In the genomic region with DNA sequence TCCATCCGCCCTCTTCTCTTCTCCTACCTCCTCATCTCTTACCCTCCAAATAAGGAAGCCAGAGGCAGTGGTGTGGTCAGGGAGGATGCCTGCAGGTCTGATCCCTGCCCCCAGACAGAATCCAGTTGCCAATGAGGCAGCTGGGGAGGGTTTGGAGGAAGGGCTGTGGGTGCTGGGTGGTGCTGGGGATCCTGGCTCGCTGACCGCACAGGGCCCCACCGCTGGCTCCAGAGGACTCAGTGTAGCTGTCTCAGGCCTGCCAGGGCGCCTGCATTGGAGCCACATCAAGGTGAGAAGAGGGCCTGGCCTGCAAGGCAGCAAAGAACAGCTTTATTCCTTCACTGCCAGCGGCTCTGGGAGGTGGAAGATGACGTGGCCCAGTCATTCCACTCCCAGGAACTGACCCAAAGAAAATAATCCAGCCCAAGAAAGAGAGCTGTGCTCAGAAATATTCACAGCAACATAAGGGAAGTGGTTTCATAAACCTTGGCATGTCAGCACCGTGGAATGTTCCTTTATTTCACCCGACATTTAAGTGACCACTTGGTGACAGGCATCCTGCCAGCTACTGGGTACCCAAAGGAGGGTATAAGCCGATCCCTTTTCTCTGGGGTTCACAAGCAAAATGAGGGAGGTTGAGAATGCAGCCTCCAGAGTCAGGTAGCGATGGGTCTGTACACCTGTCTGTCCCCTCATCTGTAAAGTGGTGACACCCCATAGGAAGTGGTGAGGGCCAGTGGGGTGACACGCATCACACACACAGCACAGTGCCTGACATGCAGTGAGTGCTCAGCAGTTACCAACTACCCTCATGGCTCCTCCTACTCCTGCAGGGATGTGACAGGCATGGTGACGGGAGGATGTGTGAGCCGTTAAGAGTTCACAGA, we compare ENCODE assay signal across 8 cellular contexts.
DNase-seq lines count a peak whose midpoint lies in the region; ATAC-seq and TF ChIP-seq lines count a peak whose summit lies in the region.

No MANE protein-coding gene starts in this region.

- peaks cover 0 to 1% of the 10 kb centered on the region in 2 donors for H3K27me3 Mint-ChIP-seq in CD4-positive, alpha-beta memory T cell

- no peak for TF ChIP-seq POLR2A in vagina (IDR thresholded peaks at IDR 0.05)
- no peak for TF ChIP-seq POLR2A in lower leg skin (IDR thresholded peaks at IDR 0.05)

- peaks cover 18 to 51% (median 30%) of the 10 kb centered on the region in 4 donors for H3K4me1 Mint-ChIP-seq in CD4-positive, alpha-beta memory T cell

- peak overlapping the region in 6 of 7 donors; percentile 36 to 77 (median 57) for H3K27ac Mint-ChIP-seq in CD4-positive, alpha-beta memory T cell

- peaks cover 0 to 3% of the 10 kb centered on the region in 2 donors for H3K36me3 Mint-ChIP-seq in CD4-positive, alpha-beta memory T cell

- H3K27me3 ChIP-seq in CD4-positive, alpha-beta memory T cell (ENCODE audit: insufficient read depth, low read length) = no peaks in the 10 kb centered on the region
- H3K27me3 ChIP-seq in left lung = no peaks in the 10 kb centered on the region
- no peaks in the 10 kb centered on the region for H3K27me3 ChIP-seq in vagina

- 69 to 71% methylated on average over 14 of the region's 14 CpGs for WGBS in lower leg skin, 2 donors

- H3K9me3 ChIP-seq in CD4-positive, alpha-beta memory T cell (ENCODE audit: control insufficient read depth in 1 of 2, low read length in 2 of 2) = no peaks in the 10 kb centered on the region
- no peaks in the 10 kb centered on the region for H3K9me3 ChIP-seq in left lung
- H3K9me3 ChIP-seq in vagina = no peaks in the 10 kb centered on the region

- intact Hi-C loops in CD4-positive, alpha-beta memory T cell (cut with micrococcal nuclease) = no loop called here
- intact Hi-C loops in left lung (cut with DNase I) (no loop called here), vagina (cut with DNase I) (no loop called here), lower leg skin (cut with DNase I; ENCODE audit: low total_unique reads) (no loop called here)

- no peak overlapping the region for H3K27ac ChIP-seq in CD4-positive, alpha-beta memory T cell (ENCODE audit: low read depth, low read length)
- H3K27ac ChIP-seq in left lung (peak overlapping the region; percentile 59 to 78), vagina (peak overlapping the region; percentile 78)

- ATAC-seq in HG03103 (IDR thresholded peaks at IDR 0.05; ENCODE audit: low read depth, unreplicated experiment) = peak; percentile 42
- ATAC-seq in left lung = peak; percentile 83
- ATAC-seq in HG03460 (IDR thresholded peaks at IDR 0.05; ENCODE audit: unreplicated experiment) = no peak

- DNase-seq in CD4-positive, alpha-beta memory T cell = peak; percentile 9 to 59 (median 40)
- peak; percentile 83 for DNase-seq in amniotic stem cell (lab: John Stamatoyannopoulos, UW)
- peak; percentile 56 to 72 for DNase-seq in left lung
- no peak for DNase-seq in vagina (ENCODE audit: extremely low spot score in 2 of 2)
- DNase-seq in DMS 273 (lab: John Stamatoyannopoulos, UW; ENCODE audit: unreplicated experiment) = no peak
- DNase-seq in lower leg skin (ENCODE audit: low spot score in 2 of 2) = no peak

- H3K9me3 Mint-ChIP-seq in CD4-positive, alpha-beta memory T cell = peaks cover 0 to 2% (median 0%) of the 10 kb centered on the region in 8 donors

- no peaks in the 10 kb centered on the region for H3K36me3 ChIP-seq in CD4-positive, alpha-beta memory T cell (ENCODE audit: insufficient read depth, low read length)
- H3K36me3 ChIP-seq in left lung (no peaks in the 10 kb centered on the region), vagina (no peaks in the 10 kb centered on the region)

- TF ChIP-seq CTCF in left lung (IDR thresholded peaks at IDR 0.05) (no peak), vagina (IDR thresholded peaks at IDR 0.05) (no peak), lower leg skin (IDR thresholded peaks at IDR 0.05) (no peak)

- POLR2A ChIA-PET in CD4-positive, alpha-beta memory T cell (lab: Charles Lee; ENCODE audit: partially characterized antibody) = no interaction called here

- CTCF ChIA-PET in CD4-positive, alpha-beta memory T cell (lab: Charles Lee; ENCODE audit: partially characterized antibody) = no interaction called here

- no peak overlapping the region for H3K4me3 ChIP-seq in CD4-positive, alpha-beta memory T cell (ENCODE audit: low read length in 2 of 2)
- no peak overlapping the region for H3K4me3 ChIP-seq in left lung
- no peak overlapping the region for H3K4me3 ChIP-seq in vagina
- no peak overlapping the region for H3K4me3 ChIP-seq in lower leg skin (ENCODE audit: low read depth, poor library complexity, severe bottlenecking)

- peak overlapping the region in 3 of 8 donors; percentile 11 to 66 (median 63) for H3K4me3 Mint-ChIP-seq in CD4-positive, alpha-beta memory T cell

- H3K4me1 ChIP-seq in CD4-positive, alpha-beta memory T cell (ENCODE audit: insufficient read depth, low read length) = peaks cover 35% of the 10 kb centered on the region
- H3K4me1 ChIP-seq in left lung (peaks cover 13 to 22% of the 10 kb centered on the region in 2 donors), vagina (peaks cover 29% of the 10 kb centered on the region)

Comparison
In these comparisons a context has a peak if more than half of its experiments do, and no peak if none do; other contexts are left out.
1. DNase-seq: peak in CD4-positive, alpha-beta memory T cell (5 of 5), amniotic stem cell (single experiment) and left lung (2 of 2); none in vagina (0 of 2), DMS 273 (single experiment) and lower leg skin (0 of 2).